Comparison of ENCODE assay signal across 1 cellular context in the genomic region with DNA sequence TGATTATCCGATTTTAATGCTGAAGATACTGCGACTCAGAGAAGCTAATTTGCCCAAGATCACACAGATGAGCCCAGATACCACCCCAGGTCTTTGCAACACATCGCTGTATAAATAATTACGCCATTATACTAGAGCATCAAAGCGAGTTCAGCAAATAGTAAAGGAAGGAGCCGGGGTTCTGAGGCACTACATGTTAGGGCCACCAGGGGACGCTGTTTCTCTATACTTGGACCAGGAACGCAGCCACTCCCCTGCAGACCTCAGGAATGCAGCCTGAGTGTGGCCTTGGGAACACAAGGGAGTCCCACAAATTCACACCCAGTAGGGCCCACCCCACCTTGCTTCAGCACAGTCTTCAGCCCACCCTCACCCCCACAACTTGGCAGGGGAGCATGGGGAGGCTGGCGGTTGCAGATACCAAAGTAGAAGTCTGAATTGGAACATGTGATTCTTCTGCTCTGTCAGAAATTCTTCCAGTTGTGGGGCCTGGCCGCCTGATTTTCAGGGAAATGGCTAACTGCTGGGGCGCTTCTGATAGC.
TF ChIP-seq lines count a peak whose summit lies in the region.

No MANE protein-coding gene starts in this region.

TF ChIP-seq in K562, 482 proteins besides CTCF, POLR2A, EP300 and RAD21 (continued from another document):
- TF ChIP-seq, protein P1, sequence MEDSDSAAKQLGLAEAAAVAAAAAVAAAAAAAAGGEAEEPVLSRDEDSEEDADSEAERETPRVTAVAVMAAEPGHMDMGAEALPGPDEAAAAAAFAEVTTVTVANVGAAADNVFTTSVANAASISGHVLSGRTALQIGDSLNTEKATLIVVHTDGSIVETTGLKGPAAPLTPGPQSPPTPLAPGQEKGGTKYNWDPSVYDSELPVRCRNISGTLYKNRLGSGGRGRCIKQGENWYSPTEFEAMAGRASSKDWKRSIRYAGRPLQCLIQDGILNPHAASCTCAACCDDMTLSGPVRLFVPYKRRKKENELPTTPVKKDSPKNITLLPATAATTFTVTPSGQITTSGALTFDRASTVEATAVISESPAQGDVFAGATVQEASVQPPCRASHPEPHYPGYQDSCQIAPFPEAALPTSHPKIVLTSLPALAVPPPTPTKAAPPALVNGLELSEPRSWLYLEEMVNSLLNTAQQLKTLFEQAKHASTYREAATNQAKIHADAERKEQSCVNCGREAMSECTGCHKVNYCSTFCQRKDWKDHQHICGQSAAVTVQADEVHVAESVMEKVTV (CRISPR knock-in tag; IDR thresholded peaks at IDR 0.05): peak; percentile 77
- TF ChIP-seq ETS2 (tag; IDR thresholded peaks at IDR 0.05; ENCODE audit: borderline replicate concordance, poor library complexity, severe bottlenecking) (no peak), STAT5B (CRISPR knock-in tag; IDR thresholded peaks at IDR 0.05) (no peak), HNRNPL (IDR thresholded peaks at IDR 0.05; ENCODE audit: low read depth, low read length) (no peak), ZNF3 (CRISPR knock-in tag; IDR thresholded peaks at IDR 0.05) (no peak), ETV5 (CRISPR knock-in tag; IDR thresholded peaks at IDR 0.05; ENCODE audit: low read depth) (no peak), ZNF778 (CRISPR knock-in tag; IDR thresholded peaks at IDR 0.05) (no peak)
- TF ChIP-seq, protein P2, sequence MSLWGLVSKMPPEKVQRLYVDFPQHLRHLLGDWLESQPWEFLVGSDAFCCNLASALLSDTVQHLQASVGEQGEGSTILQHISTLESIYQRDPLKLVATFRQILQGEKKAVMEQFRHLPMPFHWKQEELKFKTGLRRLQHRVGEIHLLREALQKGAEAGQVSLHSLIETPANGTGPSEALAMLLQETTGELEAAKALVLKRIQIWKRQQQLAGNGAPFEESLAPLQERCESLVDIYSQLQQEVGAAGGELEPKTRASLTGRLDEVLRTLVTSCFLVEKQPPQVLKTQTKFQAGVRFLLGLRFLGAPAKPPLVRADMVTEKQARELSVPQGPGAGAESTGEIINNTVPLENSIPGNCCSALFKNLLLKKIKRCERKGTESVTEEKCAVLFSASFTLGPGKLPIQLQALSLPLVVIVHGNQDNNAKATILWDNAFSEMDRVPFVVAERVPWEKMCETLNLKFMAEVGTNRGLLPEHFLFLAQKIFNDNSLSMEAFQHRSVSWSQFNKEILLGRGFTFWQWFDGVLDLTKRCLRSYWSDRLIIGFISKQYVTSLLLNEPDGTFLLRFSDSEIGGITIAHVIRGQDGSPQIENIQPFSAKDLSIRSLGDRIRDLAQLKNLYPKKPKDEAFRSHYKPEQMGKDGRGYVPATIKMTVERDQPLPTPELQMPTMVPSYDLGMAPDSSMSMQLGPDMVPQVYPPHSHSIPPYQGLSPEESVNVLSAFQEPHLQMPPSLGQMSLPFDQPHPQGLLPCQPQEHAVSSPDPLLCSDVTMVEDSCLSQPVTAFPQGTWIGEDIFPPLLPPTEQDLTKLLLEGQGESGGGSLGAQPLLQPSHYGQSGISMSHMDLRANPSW (CRISPR knock-in tag; IDR thresholded peaks at IDR 0.05): no peak
TF ChIP-seq in K562: peak in this region for 10.
